ENCODE assay signal across 1 cellular context in genomic region chr1:153801786-153802697, GRCh38.
TF ChIP-seq lines count a peak whose summit lies in the region.

No MANE protein-coding gene starts in this region.

TF ChIP-seq in GM12878, 131 proteins besides CTCF, POLR2A, EP300 and RAD21:
- TF ChIP-seq, protein P1, sequence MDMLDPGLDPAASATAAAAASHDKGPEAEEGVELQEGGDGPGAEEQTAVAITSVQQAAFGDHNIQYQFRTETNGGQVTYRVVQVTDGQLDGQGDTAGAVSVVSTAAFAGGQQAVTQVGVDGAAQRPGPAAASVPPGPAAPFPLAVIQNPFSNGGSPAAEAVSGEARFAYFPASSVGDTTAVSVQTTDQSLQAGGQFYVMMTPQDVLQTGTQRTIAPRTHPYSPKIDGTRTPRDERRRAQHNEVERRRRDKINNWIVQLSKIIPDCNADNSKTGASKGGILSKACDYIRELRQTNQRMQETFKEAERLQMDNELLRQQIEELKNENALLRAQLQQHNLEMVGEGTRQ (IDR thresholded peaks at IDR 0.05; ENCODE audit: borderline replicate concordance, low read depth, low read length) = no peak
- TF ChIP-seq BCL11A (IDR thresholded peaks at IDR 0.05; ENCODE audit: low read depth, low read length) = no peak
- TF ChIP-seq NBN (IDR thresholded peaks at IDR 0.05) = no peak
- TF ChIP-seq POLR2AphosphoS2 (IDR thresholded peaks at IDR 0.05; ENCODE audit: low read depth, low read length) = no peak
- TF ChIP-seq ZNF622 (IDR thresholded peaks at IDR 0.05) = no peak
- TF ChIP-seq HCFC1 (IDR thresholded peaks at IDR 0.05; ENCODE audit: low read length) = no peak
- TF ChIP-seq JUND (IDR thresholded peaks at IDR 0.05; ENCODE audit: low read depth, low read length) = no peak
- no peak for TF ChIP-seq BHLHE40 (IDR thresholded peaks at IDR 0.05; ENCODE audit: borderline replicate concordance in 1 of 2, low read depth in 2 of 2, low read length in 1 of 2)
- no peak for TF ChIP-seq IRF4 (IDR thresholded peaks at IDR 0.05; ENCODE audit: low read depth, low read length)
- no peak for TF ChIP-seq MEF2A (IDR thresholded peaks at IDR 0.05; ENCODE audit: insufficient read depth, low read depth, low read length)
- TF ChIP-seq ZBTB33 (IDR thresholded peaks at IDR 0.05) = no peak
- no peak for TF ChIP-seq MEF2B (IDR thresholded peaks at IDR 0.05; ENCODE audit: partially characterized antibody, poor library complexity, severe bottlenecking)
- TF ChIP-seq RAD51 (IDR thresholded peaks at IDR 0.05) = no peak
- TF ChIP-seq ESRRA (IDR thresholded peaks at IDR 0.05; ENCODE audit: low read length) = no peak
- no peak for TF ChIP-seq SMAD1 (IDR thresholded peaks at IDR 0.05; ENCODE audit: low read depth, partially characterized antibody)
- no peak for TF ChIP-seq SUZ12 (IDR thresholded peaks at IDR 0.05; ENCODE audit: unreplicated experiment)
- no peak for TF ChIP-seq ASH2L (IDR thresholded peaks at IDR 0.05; ENCODE audit: borderline replicate concordance, low read depth)
- no peak for TF ChIP-seq ZSCAN29 (IDR thresholded peaks at IDR 0.05)
- TF ChIP-seq GATAD2B (conservative IDR thresholded peaks at IDR 0.05; ENCODE audit: low read depth) = no peak
